21 cellular contexts compared by ENCODE assay signal in the genomic region with DNA sequence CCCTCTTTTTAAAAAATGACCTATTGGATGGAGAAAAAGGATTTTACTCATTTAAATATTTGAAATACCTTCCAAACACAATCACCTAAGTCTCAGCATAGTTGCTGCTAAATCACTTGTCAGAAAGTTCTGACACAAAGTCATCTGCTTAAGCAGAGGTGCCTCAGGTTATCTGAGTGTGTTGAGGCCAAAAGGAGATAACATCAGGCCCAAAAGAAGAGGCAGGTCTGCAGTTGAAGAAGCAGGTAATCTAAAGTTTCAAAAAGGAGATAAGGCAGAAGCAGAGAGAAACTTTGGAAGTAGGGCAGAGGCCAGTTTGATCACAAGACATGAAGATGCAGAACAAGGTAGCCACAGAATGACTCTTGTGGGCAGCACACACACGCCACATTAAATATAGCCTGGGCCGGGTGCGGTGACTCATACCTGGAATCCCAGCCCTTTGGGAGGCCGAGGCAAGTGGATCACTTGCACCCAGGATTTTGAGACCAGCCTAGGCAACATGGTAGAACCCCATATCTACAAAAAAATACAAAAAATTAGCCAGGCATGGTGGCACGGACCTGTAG.
DNase-seq lines count a peak whose midpoint lies in the region; ATAC-seq and TF ChIP-seq lines count a peak whose summit lies in the region.
"Had no signal": no experiment of that assay in that cellular context is flagged by ENCODE, and none has a peak within 500 bp of the region (broad histone marks: within the 10 kb centered on the region; RNA-seq: fewer than 3 reads in every experiment).

No MANE protein-coding gene starts in this region.

- intact Hi-C loops in natural killer cell (cut with micrococcal nuclease), result no loop called here

- TF ChIP-seq CTCF in GM06990 (IDR thresholded peaks at IDR 0.05; ENCODE audit: insufficient read depth, low read length, poor library complexity, severe bottlenecking) (no peak), natural killer cell (IDR thresholded peaks at IDR 0.05) (no peak)

- H3K27me3 ChIP-seq in GM06990 (replicated peaks; ENCODE audit: control insufficient read depth, insufficient read depth, low read length), result no peaks in the 10 kb centered on the region
- H3K27me3 ChIP-seq: upper lobe of right lung had no signal

- no peaks in the 10 kb centered on the region for H3K36me3 Mint-ChIP-seq in natural killer cell
- H3K36me3 Mint-ChIP-seq: CD4-positive, CD25-positive, alpha-beta regulatory T cell; stimulated activated naive B cell treated with anti-CD40 and anti-IgM and Interleukin-4, amounts not matched to agents 10 μg/mL and 1 μg/mL and 100 μg/mL, for 72 hours; T-cell had no signal

- H3K36me3 ChIP-seq in GM06990 (ENCODE audit: control insufficient read depth, insufficient read depth, low read length), result no peaks in the 10 kb centered on the region
- H3K36me3 ChIP-seq: upper lobe of right lung, WERI-Rb-1 had no signal

- no peak overlapping the region for H3K4me3 ChIP-seq in GM06990 (replicated peaks; ENCODE audit: low read depth, low read length)
- H3K4me3 ChIP-seq: A549, K562, upper lobe of right lung had no signal

- no peaks in the 10 kb centered on the region for H3K27me3 Mint-ChIP-seq in natural killer cell (ENCODE audit: low read depth in 2 of 2)
- H3K27me3 Mint-ChIP-seq: activated T-helper 17 cell treated with anti-CD3 and anti-CD28 coated beads, Interleukin-2, amount 50 U/mL, for 72 hours; CD4-positive, CD25-positive, alpha-beta regulatory T cell; stimulated activated naive B cell treated with anti-CD40 and anti-IgM and Interleukin-4, amounts not matched to agents 10 μg/mL and 1 μg/mL and 100 μg/mL, for 72 hours had no signal

- peaks cover 10 to 15% of the 10 kb centered on the region in 2 donors for H3K9me3 Mint-ChIP-seq in natural killer cell

- DNase-seq in GM06990 (ENCODE audit: extremely low read depth, insufficient read length) (peak; percentile 8), natural killer cell (no peak), NCI-H2227 treated with DMSO at 0.1 percent for 48 hours (lab: John Stamatoyannopoulos, UW) (no peak)
- DNase-seq: aorta; CD4-positive, CD25-positive, alpha-beta regulatory T cell; H9; NCI-H1105; NCI-H345; small intestine; stimulated activated naive B cell treated with anti-CD40 and anti-IgM and Interleukin-4, amounts not matched to agents 10 μg/mL and 1 μg/mL and 100 μg/mL, for 72 hours; T-cell; upper lobe of right lung; WERI-Rb-1 had no signal

- H3K4me1 Mint-ChIP-seq in natural killer cell, result no peaks in the 10 kb centered on the region
- H3K4me1 Mint-ChIP-seq: activated T-helper 17 cell treated with anti-CD3 and anti-CD28 coated beads, Interleukin-2, amount 50 U/mL, for 72 hours; CD4-positive, CD25-positive, alpha-beta regulatory T cell; H9; stimulated activated naive B cell treated with anti-CD40 and anti-IgM and Interleukin-4, amounts not matched to agents 10 μg/mL and 1 μg/mL and 100 μg/mL, for 72 hours; T-cell had no signal

- no peak overlapping the region for H3K4me3 Mint-ChIP-seq in natural killer cell
- H3K4me3 Mint-ChIP-seq: activated T-helper 17 cell treated with anti-CD3 and anti-CD28 coated beads, Interleukin-2, amount 50 U/mL, for 72 hours; CD4-positive, CD25-positive, alpha-beta regulatory T cell; H9; stimulated activated naive B cell treated with anti-CD40 and anti-IgM and Interleukin-4, amounts not matched to agents 10 μg/mL and 1 μg/mL and 100 μg/mL, for 72 hours; T-cell had no signal

- H3K27ac Mint-ChIP-seq in natural killer cell, result no peak overlapping the region
- H3K27ac Mint-ChIP-seq: activated T-helper 17 cell treated with anti-CD3 and anti-CD28 coated beads, Interleukin-2, amount 50 U/mL, for 72 hours; CD4-positive, CD25-positive, alpha-beta regulatory T cell; H9; stimulated activated naive B cell treated with anti-CD40 and anti-IgM and Interleukin-4, amounts not matched to agents 10 μg/mL and 1 μg/mL and 100 μg/mL, for 72 hours; T-cell had no signal

- ATAC-seq in GM19043 (IDR thresholded peaks at IDR 0.05; ENCODE audit: low read depth, unreplicated experiment) (peak; percentile 63), HG02798 (IDR thresholded peaks at IDR 0.05; ENCODE audit: poor library complexity, unreplicated experiment) (peak; percentile 90), HG03520 (IDR thresholded peaks at IDR 0.05; ENCODE audit: unreplicated experiment) (peak; percentile 65), natural killer cell (no peak), HG02840 (IDR thresholded peaks at IDR 0.05; ENCODE audit: low FRiP score, unreplicated experiment) (no peak), HG03135 (IDR thresholded peaks at IDR 0.05; ENCODE audit: unreplicated experiment) (no peak)
- ATAC-seq: A549; activated T-helper 17 cell treated with anti-CD3 and anti-CD28 coated beads, Interleukin-2, amount 50 U/mL, for 72 hours; K562; stimulated activated naive B cell treated with anti-CD40 and anti-IgM and Interleukin-4, amounts not matched to agents 10 μg/mL and 1 μg/mL and 100 μg/mL, for 72 hours; T-cell; upper lobe of right lung had no signal

Comparison
In these comparisons a context has a peak if more than half of its experiments do, and no peak if none do; other contexts are left out.
1. ATAC-seq: peak in GM19043 (single experiment), HG02798 (single experiment) and HG03520 (single experiment); none in natural killer cell (0 of 3), HG02840 (single experiment) and HG03135 (single experiment).